In the genomic region with DNA sequence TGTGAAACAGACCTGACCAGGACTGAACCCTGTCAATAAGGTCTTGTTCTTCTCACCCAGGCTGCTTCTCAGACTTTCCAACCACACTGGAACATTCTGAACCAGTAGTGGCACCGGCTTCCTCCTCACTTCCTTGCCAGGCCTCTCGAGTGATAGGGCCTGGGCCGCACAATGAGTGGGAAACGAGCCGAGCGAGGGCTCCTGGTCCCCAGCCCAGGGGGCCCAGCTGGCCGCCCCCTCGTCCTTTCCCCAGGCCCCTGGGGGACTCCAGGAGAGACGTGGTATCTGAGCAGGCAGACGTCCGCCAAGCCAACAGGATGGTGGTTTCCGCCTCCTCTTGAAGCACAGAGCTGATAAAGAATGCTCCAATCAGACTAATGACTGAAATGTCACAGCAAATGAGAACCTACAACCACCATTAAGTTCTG, we compare ENCODE assay signal across 8 cellular contexts.
A peak's percentile ranks its signal among the peaks of the same experiment; 100 is the strongest.
DNase-seq lines count a peak whose midpoint lies in the region; ATAC-seq and TF ChIP-seq lines count a peak whose summit lies in the region.

No MANE protein-coding gene starts in this region.

- peaks cover 0 to 6% (median 0%) of the 10 kb centered on the region in 11 experiments; a peak in 3 of 22 replicates for H3K9me3 ChIP-seq in BLaER1 treated with 17β-estradiol and CSF1 and Interleukin-3, amounts not matched to agents 10 nM and 100 nM (replicated peaks in 1 of 11)
- H3K9me3 ChIP-seq in upper lobe of right lung, result no peaks in the 10 kb centered on the region

- peak overlapping the region in 7 of 11 experiments; percentile 13 to 57 (median 37); a peak in 9 of 22 replicates for H3K9ac ChIP-seq in BLaER1 treated with 17β-estradiol and CSF1 and Interleukin-3, amounts not matched to agents 10 nM and 100 nM

- no peaks in the 10 kb centered on the region for H3K27me3 Mint-ChIP-seq in activated T-helper 1 cell treated with anti-CD3 and anti-CD28 coated beads, Interleukin-12 subunit alpha, Interleukin-12 subunit beta, Interleukin-2, Interleukin-4 antibody, amounts not matched to agents 30 ng/mL and 10 ng/mL and 1 ng/mL, durations not matched to agents 14 hours and 24 hours and 36 hours (ENCODE audit: insufficient read depth)
- peaks cover 0 to 4% (median 0%) of the 10 kb centered on the region in 3 donors for H3K27me3 Mint-ChIP-seq in naive B cell

- peak; percentile 53 for ATAC-seq in HG02798 (IDR thresholded peaks at IDR 0.05; ENCODE audit: poor library complexity, unreplicated experiment)
- ATAC-seq in naive B cell (ENCODE audit: low read depth in 2 of 2), result peak; percentile 88 to 89
- peak; percentile 83 for ATAC-seq in upper lobe of right lung

- DNase-seq in activated T-helper 1 cell treated with anti-CD3 and anti-CD28 coated beads, Interleukin-12 subunit alpha, Interleukin-12 subunit beta, Interleukin-2, Interleukin-4 antibody, amounts not matched to agents 30 ng/mL and 10 ng/mL and 1 ng/mL, durations not matched to agents 14 hours and 24 hours and 36 hours (ENCODE audit: low spot score), result peak; percentile 14
- peak; percentile 23 for DNase-seq in naive B cell
- DNase-seq in upper lobe of right lung, result peak; percentile 70
- no peak for DNase-seq in NCI-H446 (lab: John Stamatoyannopoulos, UW)
- DNase-seq in globus pallidus (ENCODE audit: low spot score), result no peak
- no peak for DNase-seq in hypothalamus (lab: John Stamatoyannopoulos, UW)

- peak overlapping the region; percentile 32 for H3K4me3 Mint-ChIP-seq in activated T-helper 1 cell treated with anti-CD3 and anti-CD28 coated beads, Interleukin-12 subunit alpha, Interleukin-12 subunit beta, Interleukin-2, Interleukin-4 antibody, amounts not matched to agents 30 ng/mL and 10 ng/mL and 1 ng/mL, durations not matched to agents 14 hours and 24 hours and 36 hours
- H3K4me3 Mint-ChIP-seq in naive B cell, result peak overlapping the region in 6 of 8 donors; percentile 4 to 68 (median 55)

- intact Hi-C loops in activated T-helper 1 cell treated with anti-CD3 and anti-CD28 coated beads, Interleukin-12 subunit alpha, Interleukin-12 subunit beta, Interleukin-2, Interleukin-4 antibody, amounts not matched to agents 30 ng/mL and 10 ng/mL and 1 ng/mL, durations not matched to agents 14 hours and 24 hours and 36 hours (cut with micrococcal nuclease), result loop anchor here (1.0 to 2.0 kb wide), 5 partner anchors 16 to 113 kb away; no protein-coding TSS in a partner anchor
- intact Hi-C loops in upper lobe of right lung (cut with DNase I), result no loop called here

- H3K27ac ChIP-seq in BLaER1 treated with 17β-estradiol and CSF1 and Interleukin-3, amounts not matched to agents 10 nM and 100 nM, result peak overlapping the region in 8 of 11 experiments; percentile 39 to 67 (median 50); a peak in 14 of 22 replicates
- peak overlapping the region; percentile 60 for H3K27ac ChIP-seq in upper lobe of right lung

- no peak for TF ChIP-seq CTCF in upper lobe of right lung (IDR thresholded peaks at IDR 0.05)

- H3K4me2 ChIP-seq in BLaER1 treated with 17β-estradiol and CSF1 and Interleukin-3, amounts not matched to agents 10 nM and 100 nM, result peak overlapping the region; percentile 43 to 86 (median 74); a peak in 21 of 22 replicates

- H3K4me3 ChIP-seq in BLaER1 treated with 17β-estradiol and CSF1 and Interleukin-3, amounts not matched to agents 10 nM and 100 nM, result peak overlapping the region in 4 of 10 experiments; percentile 17 to 55 (median 26); a peak in 4 of 20 replicates
- H3K4me3 ChIP-seq in upper lobe of right lung, result no peak overlapping the region

- H3K9me3 Mint-ChIP-seq in activated T-helper 1 cell treated with anti-CD3 and anti-CD28 coated beads, Interleukin-12 subunit alpha, Interleukin-12 subunit beta, Interleukin-2, Interleukin-4 antibody, amounts not matched to agents 30 ng/mL and 10 ng/mL and 1 ng/mL, durations not matched to agents 14 hours and 24 hours and 36 hours, result no peaks in the 10 kb centered on the region
- H3K9me3 Mint-ChIP-seq in naive B cell, result peaks cover 0 to 4% (median 0%) of the 10 kb centered on the region in 7 donors

- peaks cover 35% of the 10 kb centered on the region for H3K4me1 Mint-ChIP-seq in activated T-helper 1 cell treated with anti-CD3 and anti-CD28 coated beads, Interleukin-12 subunit alpha, Interleukin-12 subunit beta, Interleukin-2, Interleukin-4 antibody, amounts not matched to agents 30 ng/mL and 10 ng/mL and 1 ng/mL, durations not matched to agents 14 hours and 24 hours and 36 hours (ENCODE audit: low read depth)
- H3K4me1 Mint-ChIP-seq in naive B cell, result peaks cover 11 to 35% (median 35%) of the 10 kb centered on the region in 3 donors

- peaks cover 6 to 31% (median 16%) of the 10 kb centered on the region in 10 experiments; a peak in 17 of 20 replicates for H3K4me1 ChIP-seq in BLaER1 treated with 17β-estradiol and CSF1 and Interleukin-3, amounts not matched to agents 10 nM and 100 nM
- peaks cover 5% of the 10 kb centered on the region for H3K4me1 ChIP-seq in upper lobe of right lung

- no peaks in the 10 kb centered on the region for H3K36me3 Mint-ChIP-seq in activated T-helper 1 cell treated with anti-CD3 and anti-CD28 coated beads, Interleukin-12 subunit alpha, Interleukin-12 subunit beta, Interleukin-2, Interleukin-4 antibody, amounts not matched to agents 30 ng/mL and 10 ng/mL and 1 ng/mL, durations not matched to agents 14 hours and 24 hours and 36 hours (ENCODE audit: low read depth)
- H3K36me3 Mint-ChIP-seq in naive B cell, result peaks cover 0 to 9% of the 10 kb centered on the region in 2 donors

- H4K20me1 ChIP-seq in BLaER1 treated with 17β-estradiol and CSF1 and Interleukin-3, amounts not matched to agents 10 nM and 100 nM, result 0 out of 22 replicates have a peak, but pooled peaks cover 0 to 4% (median 0%) of the 10 kb centered on the region in 11 experiments

- peak overlapping the region; percentile 76 for H3K27ac Mint-ChIP-seq in activated T-helper 1 cell treated with anti-CD3 and anti-CD28 coated beads, Interleukin-12 subunit alpha, Interleukin-12 subunit beta, Interleukin-2, Interleukin-4 antibody, amounts not matched to agents 30 ng/mL and 10 ng/mL and 1 ng/mL, durations not matched to agents 14 hours and 24 hours and 36 hours
- H3K27ac Mint-ChIP-seq in naive B cell, result peak overlapping the region in 3 of 6 donors; percentile 39 to 84 (median 65)

- H3K27me3 ChIP-seq in BLaER1 treated with 17β-estradiol and CSF1 and Interleukin-3, amounts not matched to agents 10 nM and 100 nM, result no peaks in the 10 kb centered on the region
- H3K27me3 ChIP-seq in upper lobe of right lung, result no peaks in the 10 kb centered on the region

- peaks cover 0 to 5% (median 0%) of the 10 kb centered on the region in 11 experiments; a peak in 3 of 22 replicates for H3K36me3 ChIP-seq in BLaER1 treated with 17β-estradiol and CSF1 and Interleukin-3, amounts not matched to agents 10 nM and 100 nM
- H3K36me3 ChIP-seq in upper lobe of right lung, result no peaks in the 10 kb centered on the region

Comparison
In these comparisons a context has a peak if more than half of its experiments do, and no peak if none do; other contexts are left out.
1. DNase-seq: peak in activated T-helper 1 cell treated with anti-CD3 and anti-CD28 coated beads, Interleukin-12 subunit alpha, Interleukin-12 subunit beta, Interleukin-2, Interleukin-4 antibody, amounts not matched to agents 30 ng/mL and 10 ng/mL and 1 ng/mL, durations not matched to agents 14 hours and 24 hours and 36 hours (single experiment), naive B cell (single experiment) and upper lobe of right lung (single experiment); none in NCI-H446 (0 of 2), globus pallidus (single experiment) and hypothalamus (0 of 51).
2. Peak in every context shown above with its lines, with median percentiles within 50 percentile points of each other: ATAC-seq.